In genomic region chr7:74083117-74083876, GRCh38 we compare ENCODE assay signal across 1 cellular context.
TF ChIP-seq lines count a peak whose summit lies in the region.

LIMK1 (plus strand) TSS chr7:74083804; CDS start chr7:74083991, 187 bp downstream.

TF ChIP-seq in HepG2, 621 proteins besides CTCF, POLR2A, EP300 and RAD21 (continued from another document and continues in another):
- peak; percentile 37; the same call in 1 of the 2 replicates for TF ChIP-seq ZFP91 (CRISPR knock-in tag; IDR thresholded peaks at IDR 0.05; ENCODE audit: borderline replicate concordance)
- TF ChIP-seq TBX2 (CRISPR knock-in tag; IDR thresholded peaks at IDR 0.05; ENCODE audit: borderline replicate concordance), result peak; percentile 27; the same call in 1 of the 2 replicates
- no peak for TF ChIP-seq HMGXB4 (CRISPR knock-in tag; IDR thresholded peaks at IDR 0.05; ENCODE audit: borderline replicate concordance in 1 of 2, low read depth in 1 of 2)
- no peak for TF ChIP-seq ZNF609 (CRISPR knock-in tag; IDR thresholded peaks at IDR 0.05; ENCODE audit: borderline replicate concordance)
- TF ChIP-seq ZBTB4 (CRISPR knock-in tag; IDR thresholded peaks at IDR 0.05; ENCODE audit: borderline replicate concordance), result no peak
- TF ChIP-seq ZNF350 (CRISPR knock-in tag; IDR thresholded peaks at IDR 0.05; ENCODE audit: borderline replicate concordance, low read depth), result no peak
- peak; percentile 26 for TF ChIP-seq TEAD3 (CRISPR knock-in tag; optimal IDR thresholded peaks at IDR 0.05; ENCODE audit: borderline replicate concordance)
- TF ChIP-seq ZMAT5 (CRISPR knock-in tag; IDR thresholded peaks at IDR 0.05; ENCODE audit: borderline replicate concordance, low read depth), result no peak
- TF ChIP-seq MAX (IDR thresholded peaks at IDR 0.05), result peak; percentile 34; the same call in 1 of the 2 replicates
- TF ChIP-seq RARG (CRISPR knock-in tag; IDR thresholded peaks at IDR 0.05; ENCODE audit: low read depth), result no peak
- TF ChIP-seq ZNF687 (CRISPR knock-in tag; IDR thresholded peaks at IDR 0.05), result peak; percentile 66
- TF ChIP-seq KAT7 (CRISPR knock-in tag; IDR thresholded peaks at IDR 0.05; ENCODE audit: borderline replicate concordance), result no peak
- no peak for TF ChIP-seq EHMT2 (IDR thresholded peaks at IDR 0.05; ENCODE audit: borderline replicate concordance, low read depth, low read length)
- TF ChIP-seq ETV6 (CRISPR knock-in tag; conservative IDR thresholded peaks at IDR 0.05), result no peak
- TF ChIP-seq ZNF335 (CRISPR knock-in tag; IDR thresholded peaks at IDR 0.05), result no peak
- no peak for TF ChIP-seq ZNF747 (CRISPR knock-in tag; IDR thresholded peaks at IDR 0.05; ENCODE audit: borderline replicate concordance)
- TF ChIP-seq RORA (CRISPR knock-in tag; IDR thresholded peaks at IDR 0.05), result no peak
- TF ChIP-seq ZBTB26 (CRISPR knock-in tag; IDR thresholded peaks at IDR 0.05; ENCODE audit: borderline replicate concordance), result no peak
- no peak for TF ChIP-seq POGZ (CRISPR knock-in tag; IDR thresholded peaks at IDR 0.05)
- TF ChIP-seq TCF12 (IDR thresholded peaks at IDR 0.05), result no peak
- no peak for TF ChIP-seq TCF12 (CRISPR knock-in tag; IDR thresholded peaks at IDR 0.05)
- peak; percentile 59 for TF ChIP-seq SAP130 (CRISPR knock-in tag; IDR thresholded peaks at IDR 0.05; ENCODE audit: low read depth)
- no peak for TF ChIP-seq ZNF317 (CRISPR knock-in tag; IDR thresholded peaks at IDR 0.05)
- peak; percentile 45; the same call in 1 of the 2 replicates for TF ChIP-seq ARID4A (CRISPR knock-in tag; IDR thresholded peaks at IDR 0.05; ENCODE audit: borderline replicate concordance)
- no peak for TF ChIP-seq DZIP1 (CRISPR knock-in tag; IDR thresholded peaks at IDR 0.05)
- no peak for TF ChIP-seq ZNF260 (CRISPR knock-in tag; IDR thresholded peaks at IDR 0.05; ENCODE audit: borderline replicate concordance, low read depth)
- peak; percentile 50; the same call in 1 of the 2 replicates for TF ChIP-seq ZSCAN31 (CRISPR knock-in tag; IDR thresholded peaks at IDR 0.05; ENCODE audit: low read depth)
